ENCODE assay signal across 8 cellular contexts in the genomic region with DNA sequence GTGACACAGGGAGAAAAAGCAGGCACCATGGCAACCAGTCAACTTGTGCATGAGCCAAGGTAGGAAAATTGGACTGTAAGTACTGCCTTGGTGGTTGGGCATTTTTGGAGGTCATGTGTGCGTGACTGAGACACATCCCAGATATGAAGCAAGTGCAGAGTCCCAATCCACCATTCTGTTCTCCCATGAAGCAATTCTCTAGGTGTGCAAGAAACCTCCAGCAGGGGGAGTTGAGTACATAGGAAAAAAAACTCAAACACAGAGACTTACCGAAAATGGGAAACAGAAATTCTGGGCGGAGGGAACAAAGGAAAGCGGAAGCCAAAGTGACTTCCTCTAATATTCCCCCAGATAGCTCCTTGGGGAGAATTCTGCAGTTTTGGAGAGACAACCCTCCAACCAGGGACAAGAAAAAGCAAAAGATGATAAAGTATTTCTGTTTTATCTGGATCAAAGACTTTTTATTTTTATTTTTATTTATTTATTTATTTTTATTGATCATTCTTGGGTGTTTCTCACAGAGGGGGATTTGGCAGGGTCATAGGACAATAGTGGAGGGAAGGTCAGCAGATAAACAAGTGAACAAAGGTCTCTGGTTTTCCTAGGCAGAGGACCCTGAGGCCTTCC.
DNase-seq lines count a peak whose midpoint lies in the region; ATAC-seq, FAIRE-seq and TF ChIP-seq lines count a peak whose summit lies in the region.

No MANE protein-coding gene starts in this region.

- H3K9me3 ChIP-seq in A549 = no peaks in the 10 kb centered on the region
- no peaks in the 10 kb centered on the region for H3K9me3 ChIP-seq in psoas muscle

- DNase-seq in A549 (ENCODE audit: low read depth in 1 of 2, low spot score in 1 of 2) (peak; percentile 56 to 80), GM12864 (ENCODE audit: low read depth) (peak; percentile 15), NCI-H446 treated with DMSO at 0.1 percent for 48 hours (lab: John Stamatoyannopoulos, UW) (peak; percentile 7), foreskin keratinocyte (peak; percentile 34 to 64), psoas muscle (no peak), NCI-H2029 treated with DMSO at 0.1 percent for 48 hours (lab: John Stamatoyannopoulos, UW) (no peak)
- peak; percentile 43 for DNase-seq in activated CD8-positive, alpha-beta memory T cell treated with anti-CD3 and anti-CD28 coated beads, Interleukin-2, amount 50 U/mL, for 4 hours

- ATAC-seq in A549 (peak; percentile 90 to 92), foreskin keratinocyte (peak; percentile 53), psoas muscle (no peak), GM21717 (IDR thresholded peaks at IDR 0.05; ENCODE audit: unreplicated experiment) (no peak)

- 3% methylated on average over 4 of the region's 4 CpGs for WGBS in A549 (ENCODE audit: missing lambda C conversion rate)
- 57 to 66% (median 64%) methylated on average over 4 of the region's 4 CpGs for WGBS in psoas muscle, 3 donors

- no peak overlapping the region for H3K4me3 ChIP-seq in A549
- no peak overlapping the region for H3K4me3 ChIP-seq in GM12864 (ENCODE audit: low read depth, low read length)
- H3K4me3 ChIP-seq in psoas muscle = no peak overlapping the region

- peaks cover 36% of the 10 kb centered on the region for H3K27me3 ChIP-seq in foreskin keratinocyte
- H3K27me3 ChIP-seq in psoas muscle (ENCODE audit: insufficient read depth in 3 of 3, low read length in 2 of 3) = peaks cover 0 to 4% (median 0%) of the 10 kb centered on the region in 3 donors

- TF ChIP-seq CTCF in A549 (IDR thresholded peaks at IDR 0.05) (peak; percentile 57), GM12864 (IDR thresholded peaks at IDR 0.05; ENCODE audit: low read depth, low read length, missing control alignments) (peak; percentile 66), foreskin keratinocyte (conservative IDR thresholded peaks at IDR 0.05) (peak; percentile 75), psoas muscle (IDR thresholded peaks at IDR 0.05) (peak; percentile 17)

- no peak for FAIRE-seq in A549 (lab: Jason Lieb, UNC)

- TF ChIP-seq EP300 in A549 (IDR thresholded peaks at IDR 0.05) = no peak

- H3K4me1 ChIP-seq in A549 (no peaks in the 10 kb centered on the region), foreskin keratinocyte (no peaks in the 10 kb centered on the region), psoas muscle (no peaks in the 10 kb centered on the region)

- POLR2A ChIA-PET in A549 (lab: Yijun Ruan, JAX) = no interaction called here

- H3K36me3 ChIP-seq in psoas muscle (ENCODE audit: insufficient read depth in 1 of 2, low read depth in 1 of 2) = no peaks in the 10 kb centered on the region

- H3K4me2 ChIP-seq in A549 = 0 out of 3 replicates have a peak overlapping the region, but pooled peaks have one; percentile 43

- TF ChIP-seq POLR2A in A549 (IDR thresholded peaks at IDR 0.05; ENCODE audit: low read length) = no peak

- CTCF ChIA-PET in A549 (lab: Yijun Ruan, JAX) = interaction anchor here (0.7 to 1.7 kb wide), 6 partner anchors 12 to 369 kb away, joined by 3 to 4 read pairs (median 3); no protein-coding TSS in a partner anchor

- peak; percentile 53 to 66; a peak in 4 of 5 replicates for TF ChIP-seq RAD21 in A549 (conservative IDR thresholded peaks at IDR 0.05 in 1 of 2, IDR thresholded peaks at IDR 0.05 in 1 of 2)

- H3K27ac ChIP-seq in A549 = no peak overlapping the region
- H3K27ac ChIP-seq in foreskin keratinocyte = no peak overlapping the region
- H3K27ac ChIP-seq in psoas muscle = no peak overlapping the region

- intact Hi-C loops in psoas muscle (cut with DNase I) = no loop called here

TF ChIP-seq in A549, 52 proteins besides CTCF, POLR2A, EP300 and RAD21:
- peak; percentile 54 for TF ChIP-seq SMC3 (IDR thresholded peaks at IDR 0.05)
- TF ChIP-seq CEBPB (IDR thresholded peaks at IDR 0.05) = peak in 1 of 2 experiments; percentile 54; a peak in 2 of 4 replicates
- TF ChIP-seq JUNB (IDR thresholded peaks at IDR 0.05) = no peak

Comparison
In these comparisons a context has a peak if more than half of its experiments do, and no peak if none do; other contexts are left out.
1. ATAC-seq: peak in A549 (2 of 2) and foreskin keratinocyte (single experiment); none in psoas muscle (0 of 4) and GM21717 (single experiment).
2. DNase-seq: peak in A549 (2 of 2), GM12864 (single experiment), NCI-H446 treated with DMSO at 0.1 percent for 48 hours (single experiment), activated CD8-positive, alpha-beta memory T cell treated with anti-CD3 and anti-CD28 coated beads, Interleukin-2, amount 50 U/mL, for 4 hours (single experiment) and foreskin keratinocyte (2 of 2); none in psoas muscle (0 of 2) and NCI-H2029 treated with DMSO at 0.1 percent for 48 hours (single experiment).
3. CTCF ChIP-seq: peak in every context shown above with its lines; median percentile 75 in foreskin keratinocyte; 66 in GM12864; 57 in A549; 17 in psoas muscle.